In the genomic region with DNA sequence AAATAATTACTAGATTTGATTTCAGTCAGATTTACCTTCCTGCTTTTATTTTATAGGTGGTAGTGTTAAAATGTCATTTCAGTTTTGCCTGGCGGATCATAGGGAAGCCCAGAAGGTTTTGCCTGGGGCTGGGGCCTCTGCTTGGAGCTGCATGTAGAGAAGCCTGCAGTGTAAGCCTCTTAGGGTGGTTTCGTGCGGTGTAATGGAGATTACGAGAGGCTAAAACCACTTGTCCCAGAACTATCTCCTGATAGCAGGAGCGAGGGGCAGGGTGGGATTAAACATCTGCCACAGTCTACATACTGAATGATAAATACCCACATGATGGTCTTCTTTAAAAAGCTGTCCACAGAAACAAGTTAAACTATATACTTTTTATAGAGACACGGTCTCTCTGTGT, we compare ENCODE assay signal across 20 cellular contexts.
"Had no signal": no experiment of that assay in that cellular context is flagged by ENCODE, and none has a peak within 500 bp of the region (broad histone marks: within the 10 kb centered on the region; RNA-seq: fewer than 3 reads in every experiment).

No MANE protein-coding gene starts in this region.

- H3K36me3 ChIP-seq: right atrium auricular region, sigmoid colon, upper lobe of right lung had no signal

- H3K4me3 ChIP-seq: hepatocyte, mucosa of descending colon, right atrium auricular region, sigmoid colon, skin epidermis, testis, tibial nerve, upper lobe of right lung, vagina had no signal

- H3K27me3 Mint-ChIP-seq: stimulated activated naive B cell treated with anti-CD40 and anti-IgM and Interleukin-4, amounts not matched to agents 10 μg/mL and 1 μg/mL and 100 μg/mL, for 72 hours had no signal

- DNase-seq: dermis blood vessel endothelial cell; erythroblast; foreskin keratinocyte; head of caudate nucleus; mammary epithelial cell; mucosa of descending colon; naive thymus-derived CD8-positive, alpha-beta T cell; sigmoid colon; stimulated activated CD4-positive, alpha-beta T cell treated with anti-CD3 and anti-CD28 coated beads, Interleukin-2, amount 100 ng/mL, for 24 hours; stimulated activated CD4-positive, alpha-beta T cell treated with anti-CD3 and anti-CD28 coated beads, Interleukin-4, amount 100 ng/mL, for 4 hours; stimulated activated naive B cell treated with anti-CD40 and anti-IgM and Interleukin-4, amounts not matched to agents 10 μg/mL and 1 μg/mL and 100 μg/mL, for 72 hours; stimulated activated naive CD8-positive, alpha-beta T cell treated with anti-CD3 and anti-CD28 coated beads, Interleukin-15, amount 100 ng/mL, for 72 hours; testis; upper lobe of right lung had no signal

- H3K4me3 Mint-ChIP-seq: naive thymus-derived CD8-positive, alpha-beta T cell; stimulated activated naive B cell treated with anti-CD40 and anti-IgM and Interleukin-4, amounts not matched to agents 10 μg/mL and 1 μg/mL and 100 μg/mL, for 72 hours; stimulated activated naive CD8-positive, alpha-beta T cell treated with anti-CD3 and anti-CD28 coated beads, Interleukin-15, amount 100 ng/mL, for 72 hours had no signal

- H3K9me3 ChIP-seq: mucosa of descending colon, sigmoid colon, testis, upper lobe of right lung, vagina had no signal

- H3K79me2 ChIP-seq: hepatocyte had no signal

- ATAC-seq: foreskin keratinocyte; mucosa of descending colon; naive thymus-derived CD8-positive, alpha-beta T cell; stimulated activated naive B cell treated with anti-CD40 and anti-IgM and Interleukin-4, amounts not matched to agents 10 μg/mL and 1 μg/mL and 100 μg/mL, for 72 hours; stimulated activated naive CD8-positive, alpha-beta T cell treated with anti-CD3 and anti-CD28 coated beads, Interleukin-15, amount 100 ng/mL, for 72 hours had no signal

- H3K27ac Mint-ChIP-seq: naive thymus-derived CD8-positive, alpha-beta T cell; stimulated activated naive B cell treated with anti-CD40 and anti-IgM and Interleukin-4, amounts not matched to agents 10 μg/mL and 1 μg/mL and 100 μg/mL, for 72 hours had no signal

- H2AFZ ChIP-seq: hepatocyte had no signal

- H3K27ac ChIP-seq: foreskin keratinocyte, hepatocyte, sigmoid colon, skin epidermis, testis, tibial nerve, upper lobe of right lung, vagina had no signal

- FAIRE-seq: endothelial cell of umbilical vein had no signal

- H3K27me3 ChIP-seq: foreskin keratinocyte, hepatocyte, right atrium auricular region, sigmoid colon, testis, tibial nerve, upper lobe of right lung, vagina had no signal

- H3K4me1 ChIP-seq: foreskin keratinocyte, testis had no signal

- H3K4me2 ChIP-seq: hepatocyte had no signal
